Comparison of ENCODE assay signal across 8 cellular contexts in the genomic region with DNA sequence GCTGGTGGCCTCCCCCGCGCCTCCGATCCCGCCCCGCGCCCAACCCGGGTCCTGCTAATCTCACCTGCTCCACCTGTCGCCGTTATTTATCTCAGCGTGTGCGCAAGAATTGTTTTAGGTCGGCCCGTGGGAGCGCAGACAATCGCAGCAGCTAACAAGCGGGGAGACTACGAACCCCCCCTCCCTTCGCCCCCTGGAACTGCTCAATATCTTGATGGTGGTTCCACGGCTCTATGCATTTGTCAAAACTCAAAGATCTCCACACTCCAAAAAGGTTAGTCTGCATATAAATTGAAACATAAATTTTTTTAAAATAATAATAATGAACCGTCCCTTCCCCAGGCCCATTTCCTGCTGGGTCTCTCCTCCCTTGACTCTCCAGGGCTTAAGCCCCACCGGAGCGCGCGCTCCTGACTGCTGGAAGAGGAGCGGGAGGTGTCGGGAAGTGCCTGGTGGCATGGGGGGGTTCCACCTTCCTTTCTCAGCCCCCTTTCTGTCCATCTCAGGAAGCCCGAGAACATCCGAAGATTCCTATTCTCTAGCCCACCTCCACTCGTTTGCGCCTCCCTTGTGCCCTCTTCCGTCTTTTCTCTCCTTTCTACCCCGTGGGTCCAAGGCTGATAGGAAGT. TPM values are rescaled to one million over a fixed set of nuclear protein-coding genes. Genes with fewer than 3 reads are reported as not detected.
DNase-seq lines count a peak whose midpoint lies in the region; ATAC-seq and TF ChIP-seq lines count a peak whose summit lies in the region.

No MANE protein-coding gene starts in this region.

- DNase-seq in NCI-H510A treated with DMSO at 0.1 percent for 48 hours (lab: John Stamatoyannopoulos, UW) (peak; percentile 55), NCI-H510A (lab: John Stamatoyannopoulos, UW) (no peak), SW480 (ENCODE audit: low spot score) (peak; percentile 52), ovary (no peak), GM10266 (ENCODE audit: extremely low spot score) (no peak), amniotic stem cell (lab: John Stamatoyannopoulos, UW) (no peak)
- peak; percentile 62 for DNase-seq in effector CD8-positive, alpha-beta T cell (lab: John Stamatoyannopoulos, UW)

- no peak for TF ChIP-seq POLR2A in ovary (IDR thresholded peaks at IDR 0.05)

- H3K27me3 ChIP-seq in ovary = no peaks in the 10 kb centered on the region

- peaks cover 5% of the 10 kb centered on the region for H3K4me1 ChIP-seq in ovary (ENCODE audit: insufficient read depth)

- TF ChIP-seq EP300 in ovary (IDR thresholded peaks at IDR 0.05) = no peak

- peak overlapping the region; percentile 68 for H3K4me3 ChIP-seq in ovary

- no peaks in the 10 kb centered on the region for H3K36me3 ChIP-seq in ovary

- WGBS in ovary, 3 donors = 28 to 50% (median 34%) methylated on average over 23 to 32 of the region's 32 CpGs

- no peaks in the 10 kb centered on the region for H3K9me3 ChIP-seq in ovary

- TF ChIP-seq CTCF in ovary (IDR thresholded peaks at IDR 0.05) = no peak
- no peak for TF ChIP-seq CTCF in GM10266 (IDR thresholded peaks at IDR 0.05; ENCODE audit: control insufficient read depth, insufficient read depth, low read depth, missing control alignments)

- H3K27ac ChIP-seq in ovary = peak overlapping the region; percentile 21 to 49

- ATAC-seq in HG03442 (IDR thresholded peaks at IDR 0.05; ENCODE audit: unreplicated experiment) = no peak

- intact Hi-C loops in ovary (cut with DNase I) = loop anchor here (10.0 kb wide), 4 partner anchors 214 to 786 kb away; no protein-coding TSS in a partner anchor

RNA-seq across cellular contexts. Expression of a gene that starts 1.6 kb away (rescaled TPM):
- total RNA-seq in ovary = 10 to 100 TPM in 5 of 7 donors, 1 to 10 TPM in 2; 4.4 to 24.5 (median 11.6) TPM
- polyA plus RNA-seq in ovary = 1 to 10 TPM; 4.8 to 7.0 TPM

Comparison
In these comparisons a context has a peak if more than half of its experiments do, and no peak if none do; other contexts are left out.
1. DNase-seq: peak in NCI-H510A treated with DMSO at 0.1 percent for 48 hours (single experiment), SW480 (single experiment) and effector CD8-positive, alpha-beta T cell (single experiment); none in NCI-H510A (single experiment), ovary (0 of 5), GM10266 (single experiment) and amniotic stem cell (single experiment).